ENCODE assay signal across 18 cellular contexts in genomic region chr10:76149182-76149581, GRCh38.
DNase-seq lines count a peak whose midpoint lies in the region; ATAC-seq and TF ChIP-seq lines count a peak whose summit lies in the region.
"Had no signal": no experiment of that assay in that cellular context is flagged by ENCODE, and none has a peak within 500 bp of the region (broad histone marks: within the 10 kb centered on the region; RNA-seq: fewer than 3 reads in every experiment).

No MANE protein-coding gene starts in this region.

- H3K9me3 ChIP-seq in HUES48 (ENCODE audit: control insufficient read depth, insufficient read depth, low read length): peaks cover 30% of the 10 kb centered on the region
- H3K9me3 ChIP-seq in mesodermal cell (ENCODE audit: control insufficient read depth, low read length): no peaks in the 10 kb centered on the region
- H3K9me3 ChIP-seq: vagina had no signal

- H3K27me3 ChIP-seq in HUES48 (ENCODE audit: control insufficient read depth, insufficient read depth, low read length): no peaks in the 10 kb centered on the region
- H3K27me3 ChIP-seq: vagina had no signal

- H3K27me3 Mint-ChIP-seq in effector memory CD8-positive, alpha-beta T cell: no peaks in the 10 kb centered on the region
- H3K27me3 Mint-ChIP-seq: CD4-positive, alpha-beta T cell had no signal

- H3K4me3 Mint-ChIP-seq in effector memory CD8-positive, alpha-beta T cell: no peak overlapping the region
- H3K4me3 Mint-ChIP-seq: CD4-positive, alpha-beta T cell; T-helper 2 cell treated with Interferon-gamma antibody and Interleukin-4, amounts not matched to agents 5 μg/mL and 100 μg/mL, for 36 hours had no signal

- H3K27ac ChIP-seq in HUES48 (ENCODE audit: low read depth, low read length) (peak overlapping the region; percentile 97), mesodermal cell (ENCODE audit: low read depth, low read length, severe bottlenecking) (peak overlapping the region; percentile 92)
- H3K27ac ChIP-seq: coronary artery, vagina had no signal

- peak; percentile 25 for DNase-seq in AG10803 (ENCODE audit: low read depth)
- DNase-seq in choroid plexus epithelial cell (ENCODE audit: low read depth): peak; percentile 13
- DNase-seq in effector memory CD8-positive, alpha-beta T cell: no peak
- no peak for DNase-seq in cerebellar cortex (ENCODE audit: low spot score)
- no peak for DNase-seq in HuH-7 (ENCODE audit: low spot score)
- DNase-seq: activated CD4-positive, CD25-positive, alpha-beta regulatory T cell treated with anti-CD3 and anti-CD28 coated beads, Interleukin-2, amount 50 U/mL, for 72 hours; CD4-positive, alpha-beta T cell; erythroblast; NCI-H2081; NCI-H510A treated with DMSO at 0.1 percent for 48 hours; SIG-M5; stimulated activated naive CD8-positive, alpha-beta T cell treated with anti-CD3 and anti-CD28 coated beads, Interleukin-15, Interleukin-2, amounts not matched to agents 100 U/mL and 50 U/mL, for 24 hours had no signal

- 89% methylated on average over 1 of the region's 1 CpG; no CpG with 5 or more reads in 1 of the 2 experiments for WGBS in mesodermal cell (ENCODE audit: insufficient coverage in 2 of 2), 2 experiments

- no peak overlapping the region for H3K27ac Mint-ChIP-seq in effector memory CD8-positive, alpha-beta T cell
- H3K27ac Mint-ChIP-seq: CD4-positive, alpha-beta T cell; T-helper 2 cell treated with Interferon-gamma antibody and Interleukin-4, amounts not matched to agents 5 μg/mL and 100 μg/mL, for 36 hours had no signal

- H3K9me3 Mint-ChIP-seq in effector memory CD8-positive, alpha-beta T cell: peaks cover 7% of the 10 kb centered on the region in 2 donors

- H3K36me3 Mint-ChIP-seq in effector memory CD8-positive, alpha-beta T cell (ENCODE audit: insufficient read depth): no peaks in the 10 kb centered on the region

- H3K36me3 ChIP-seq in HUES48 (ENCODE audit: control insufficient read depth, insufficient read depth, low read length) (no peaks in the 10 kb centered on the region), mesodermal cell (ENCODE audit: control insufficient read depth, insufficient read depth, low read length) (no peaks in the 10 kb centered on the region)
- H3K36me3 ChIP-seq: vagina had no signal

- H3K4me1 ChIP-seq in HUES48 (ENCODE audit: control insufficient read depth, insufficient read depth, low read length): peaks cover 23% of the 10 kb centered on the region
- peaks cover 13% of the 10 kb centered on the region for H3K4me1 ChIP-seq in mesodermal cell (ENCODE audit: control insufficient read depth, insufficient read depth, low read length, poor library complexity, severe bottlenecking)
- H3K4me1 ChIP-seq: vagina had no signal

- H3K4me1 Mint-ChIP-seq in effector memory CD8-positive, alpha-beta T cell (ENCODE audit: low read depth in 2 of 2): no peaks in the 10 kb centered on the region

- H3K4me3 ChIP-seq in AG10803 (ENCODE audit: low read length): no peak overlapping the region
- peak overlapping the region; percentile 24; the same call in 1 of the 2 replicates for H3K4me3 ChIP-seq in HUES48 (ENCODE audit: low read depth, low read length)
- H3K4me3 ChIP-seq in choroid plexus epithelial cell (ENCODE audit: low read depth, low read length): no peak overlapping the region
- H3K4me3 ChIP-seq in mesodermal cell (ENCODE audit: extremely low read depth, insufficient read depth, low read length, poor library complexity, severe bottlenecking): no peak overlapping the region
- H3K4me3 ChIP-seq: coronary artery, vagina had no signal

- ATAC-seq in effector memory CD8-positive, alpha-beta T cell (replicated peaks): no peak
- ATAC-seq in GM21576 (IDR thresholded peaks at IDR 0.05; ENCODE audit: unreplicated experiment): no peak
- ATAC-seq: stimulated activated naive CD8-positive, alpha-beta T cell treated with anti-CD3 and anti-CD28 coated beads, Interleukin-15, Interleukin-2, amounts not matched to agents 100 U/mL and 50 U/mL, for 24 hours had no signal

- H3K9ac ChIP-seq in HUES48 (ENCODE audit: low read depth, low read length): no peak overlapping the region

- TF ChIP-seq CTCF in AG10803 (conservative IDR thresholded peaks at IDR 0.05; ENCODE audit: low read length): no peak
- TF ChIP-seq CTCF in choroid plexus epithelial cell (conservative IDR thresholded peaks at IDR 0.05; ENCODE audit: low read depth, low read length): no peak

Comparison
In these comparisons a context has a peak if more than half of its experiments do, and no peak if none do; other contexts are left out.
1. DNase-seq: peak in AG10803 (single experiment) and choroid plexus epithelial cell (single experiment); none in effector memory CD8-positive, alpha-beta T cell (0 of 3), cerebellar cortex (single experiment) and HuH-7 (single experiment).